12 cellular contexts compared by ENCODE assay signal in genomic region chr7:121337398-121337797, GRCh38.
DNase-seq lines count a peak whose midpoint lies in the region; ATAC-seq lines count a peak whose summit lies in the region.
"Had no signal": no experiment of that assay in that cellular context is flagged by ENCODE, and none has a peak within 500 bp of the region (broad histone marks: within the 10 kb centered on the region; RNA-seq: fewer than 3 reads in every experiment).

No MANE protein-coding gene starts in this region.

- H3K27ac ChIP-seq in BLaER1, result peak overlapping the region; percentile 91; the same call in 1 of the 2 replicates
- H3K27ac ChIP-seq: suprapubic skin had no signal

- ATAC-seq in GM19351 (IDR thresholded peaks at IDR 0.05; ENCODE audit: unreplicated experiment), result peak; percentile 57
- ATAC-seq: sciatic nerve had no signal

- peak overlapping the region; percentile 85 for H3K9ac ChIP-seq in BLaER1

- H3K4me3 ChIP-seq in BLaER1, result peak overlapping the region; percentile 70
- H3K4me3 ChIP-seq: suprapubic skin had no signal

- H3K27me3 ChIP-seq in BLaER1, result peaks cover 37% of the 10 kb centered on the region

- peaks cover 89% of the 10 kb centered on the region for H4K20me1 ChIP-seq in BLaER1

- H3K36me3 ChIP-seq in BLaER1, result peaks cover 62% of the 10 kb centered on the region
- H3K36me3 ChIP-seq: suprapubic skin had no signal

- peak overlapping the region; percentile 72 for H3K4me2 ChIP-seq in BLaER1

- DNase-seq in NCI-H748 (lab: John Stamatoyannopoulos, UW; ENCODE audit: unreplicated experiment) (peak; percentile 63), fibroblast of gingiva (ENCODE audit: low read depth) (peak; percentile 33), foreskin melanocyte (no peak), SW480 (ENCODE audit: low spot score) (no peak)
- no peak for DNase-seq in activated CD4-positive, alpha-beta T cell treated with anti-CD3 and anti-CD28 coated beads for 1 hour
- no peak for DNase-seq in effector CD4-positive, alpha-beta T cell
- DNase-seq: activated effector memory CD4-positive, alpha-beta T cell treated with Interleukin-2 at 50 U/mL for 16 hours; hippocampal formation had no signal

- H3K4me1 ChIP-seq in BLaER1, result peaks cover 15% of the 10 kb centered on the region
- H3K4me1 ChIP-seq: suprapubic skin had no signal

- H3K9me3 ChIP-seq in BLaER1, result no peaks in the 10 kb centered on the region
- H3K9me3 ChIP-seq: suprapubic skin had no signal

Comparison
In these comparisons a context has a peak if more than half of its experiments do, and no peak if none do; other contexts are left out.
1. DNase-seq: peak in NCI-H748 (single experiment) and fibroblast of gingiva (single experiment); none in activated CD4-positive, alpha-beta T cell treated with anti-CD3 and anti-CD28 coated beads for 1 hour (single experiment), foreskin melanocyte (single experiment), SW480 (single experiment) and effector CD4-positive, alpha-beta T cell (single experiment).